Comparison of ENCODE assay signal across 28 cellular contexts in the genomic region with DNA sequence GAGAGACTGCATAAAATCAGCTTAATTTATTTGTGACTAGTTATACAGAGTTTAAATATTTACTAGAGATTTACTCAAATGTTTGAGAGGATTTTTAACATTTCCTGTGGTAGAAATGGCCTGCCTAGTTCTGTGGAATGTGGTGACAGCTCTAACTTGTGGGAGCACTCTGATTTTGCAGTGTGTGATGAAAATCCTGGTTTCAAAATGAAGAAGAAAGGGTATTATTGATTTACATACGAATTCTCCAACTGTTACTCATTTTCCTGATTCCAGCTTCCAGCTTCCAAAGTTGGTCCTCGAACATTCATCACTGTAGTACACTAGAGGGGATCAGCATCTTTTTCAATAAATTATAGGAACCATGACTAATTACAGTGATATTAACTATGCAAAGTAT.
"Had no signal": no experiment of that assay in that cellular context is flagged by ENCODE, and none has a peak within 500 bp of the region (broad histone marks: within the 10 kb centered on the region; RNA-seq: fewer than 3 reads in every experiment).

No MANE protein-coding gene starts in this region.

- DNase-seq: activated CD4-positive, alpha-beta T cell treated with anti-CD3 and anti-CD28 coated beads, Interleukin-2, amount 10 ng/mL, durations not matched to agents 24 days and 14 days; activated CD4-positive, alpha-beta T cell treated with anti-CD3 and anti-CD28 coated beads, Interleukin-2, amount 50 U/mL, for 4 hours; activated CD8-positive, alpha-beta T cell treated with anti-CD3 and anti-CD28 coated beads for 36 hours; activated gamma-delta T cell treated with Interleukin-2 at 50 U/mL for 16 hours; activated naive CD4-positive, alpha-beta T cell treated with anti-CD3 and anti-CD28 coated beads for 36 hours; activated T-cell treated with anti-CD3 and anti-CD28 coated beads, Interleukin-2, amount 50 U/mL, for 1 hour; adrenal gland; brain microvascular endothelial cell; colonic mucosa; Karpas-422; NCI-H1092 treated with DMSO at 0.1 percent for 48 hours; NCI-H1417; NCI-H146; NCI-H187 treated with DMSO at 0.1 percent for 48 hours; NCI-H2081; NCI-H2171 treated with DMSO at 0.1 percent for 48 hours; NCI-H345; NCI-H526; NCI-H748 treated with DMSO at 0.1 percent for 48 hours; NK-92 treated with Interleukin-12 subunit alpha and Interleukin-12 subunit beta, amount 100 ng/mL, for 24 hours; PC-3; Peyer's patch; RPMI8226; SHP77 treated with DMSO at 0.1 percent for 48 hours; SW 1271; T1000 had no signal

- H3K9me3 ChIP-seq: adrenal gland, colonic mucosa, Peyer's patch, SJSA1 had no signal

- H3K36me3 ChIP-seq: adrenal gland, brain microvascular endothelial cell, cardiac muscle cell, colonic mucosa, Peyer's patch, SJSA1 had no signal

- H3K27me3 ChIP-seq: adrenal gland, brain microvascular endothelial cell, cardiac muscle cell, colonic mucosa, Peyer's patch, SJSA1 had no signal

- H3K4me3 ChIP-seq: adrenal gland, cardiac muscle cell, colonic mucosa, Peyer's patch, SJSA1 had no signal
